8 cellular contexts compared by ENCODE assay signal in the genomic region with DNA sequence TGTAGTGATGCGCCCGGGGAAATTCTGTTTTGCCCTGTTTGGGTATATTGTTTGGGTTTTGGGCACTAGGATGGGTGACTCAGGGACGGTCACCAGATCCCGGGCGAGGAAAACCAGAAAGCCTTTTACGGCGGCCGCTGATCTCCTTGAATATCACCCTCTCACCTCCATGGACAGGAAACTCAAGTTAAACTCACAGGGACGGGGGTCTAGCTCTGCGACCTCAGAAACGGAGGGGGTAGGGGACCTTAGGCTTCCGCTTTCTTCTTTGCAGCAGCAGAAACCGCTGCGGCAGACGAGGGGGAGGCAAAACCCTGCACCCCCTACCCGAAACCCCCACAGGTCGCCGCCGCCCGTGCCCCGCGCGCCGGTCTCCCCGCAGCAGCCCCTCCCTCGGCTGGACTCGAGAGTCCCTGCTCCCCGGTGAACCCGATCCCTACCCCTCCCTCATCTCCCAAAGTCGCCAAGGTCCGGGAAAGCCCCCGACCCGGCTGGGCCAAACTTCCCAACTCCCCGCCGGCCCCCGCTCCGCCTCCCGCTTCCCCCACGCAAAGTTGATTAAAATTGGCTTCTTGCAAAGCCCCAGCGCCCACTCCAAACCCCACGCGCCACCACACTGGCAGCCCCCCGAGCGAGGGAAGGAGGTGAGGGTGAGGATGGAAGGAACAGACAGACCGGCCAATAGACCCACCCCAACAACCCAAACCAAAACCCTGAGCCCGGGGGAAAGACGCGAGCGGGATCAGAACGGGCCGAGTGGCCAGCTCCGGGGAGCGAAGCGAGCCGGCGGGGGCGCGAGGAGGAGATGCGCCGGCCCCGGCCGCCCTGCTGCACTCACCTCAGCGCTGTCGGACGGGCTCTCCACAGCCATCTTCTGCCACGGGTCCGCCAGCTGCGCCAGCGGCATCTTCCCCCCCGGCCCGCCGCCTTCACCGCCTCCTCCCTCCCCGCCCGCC. TPM values are rescaled to one million over a fixed set of nuclear protein-coding genes. Genes with fewer than 3 reads are reported as not detected.
DNase-seq lines count a peak whose midpoint lies in the region; ATAC-seq and TF ChIP-seq lines count a peak whose summit lies in the region.

No MANE protein-coding gene starts in this region.

- H3K4me2 ChIP-seq in HCT116 (ENCODE audit: low read length), result peak overlapping the region; percentile 82

- no peaks in the 10 kb centered on the region for H3K9me2 ChIP-seq in HCT116 (ENCODE audit: insufficient read depth)

- no peaks in the 10 kb centered on the region for H3K36me3 ChIP-seq in HCT116 (ENCODE audit: control insufficient read depth in 1 of 2, insufficient read depth in 2 of 2, low read length in 2 of 2)
- H3K36me3 ChIP-seq in gastroesophageal sphincter, result no peaks in the 10 kb centered on the region
- H3K36me3 ChIP-seq in neutrophil, result no peaks in the 10 kb centered on the region

- CTCF ChIA-PET in HCT116 (lab: Charles Lee), result no interaction called here

- no CpG with 5 or more reads among the region's 75 CpGs for WGBS in gastroesophageal sphincter (ENCODE audit: low coverage in 1 of 2), 2 donors

- H3K27me3 ChIP-seq in HCT116 (ENCODE audit: insufficient read depth, low read length) (no peaks in the 10 kb centered on the region), gastroesophageal sphincter (no peaks in the 10 kb centered on the region), neutrophil (peaks cover 3% of the 10 kb centered on the region)

- BruUV-seq in HCT116 (replicated peaks; lab: Mats Ljungman, UMichigan), result TSS peak; percentile 86

- H3K79me2 ChIP-seq in HCT116 (ENCODE audit: insufficient read depth, low read length), result peaks cover 50% of the 10 kb centered on the region

- no peak overlapping the region for H2AFZ ChIP-seq in HCT116 (ENCODE audit: low read depth, low read length, poor library complexity, severe bottlenecking)

- POLR2A ChIA-PET in HCT116 (lab: Charles Lee), result no interaction called here

- RAD21 ChIA-PET in HCT116 (lab: Charles Lee; ENCODE audit: low non-redundant PET in 1 of 2, low total read pairs in 2 of 2, uncharacterized antibody in 2 of 2, unreplicated experiment in 2 of 2), result no interaction called here

- TF ChIP-seq POLR2A in HCT116 (IDR thresholded peaks at IDR 0.05; ENCODE audit: borderline replicate concordance, extremely low read depth, insufficient read depth, insufficient read length) (no peak), NB4 (IDR thresholded peaks at IDR 0.05; ENCODE audit: extremely low read depth, insufficient read length) (no peak), gastroesophageal sphincter (IDR thresholded peaks at IDR 0.05) (no peak)

- H3K9ac ChIP-seq in HCT116 (ENCODE audit: low read length), result peak overlapping the region; percentile 78

- no peak for TF ChIP-seq RAD21 in HCT116 (IDR thresholded peaks at IDR 0.05; ENCODE audit: low read depth)

- intact Hi-C loops in HCT116 (cut with micrococcal nuclease), result no loop called here

- H3K9me3 ChIP-seq in HCT116 (ENCODE audit: control insufficient read depth in 1 of 2, insufficient read depth in 1 of 2, low read depth in 1 of 2, low read length in 2 of 2), result no peaks in the 10 kb centered on the region
- no peaks in the 10 kb centered on the region for H3K9me3 ChIP-seq in gastroesophageal sphincter
- H3K9me3 ChIP-seq in neutrophil, result no peaks in the 10 kb centered on the region

- H3K4me1 ChIP-seq in HCT116 (ENCODE audit: control insufficient read depth in 1 of 2, insufficient read depth in 2 of 2, low read length in 2 of 2), result peaks cover 4 to 19% of the 10 kb centered on the region in 2 experiments
- H3K4me1 ChIP-seq in gastroesophageal sphincter, result peaks cover 0 to 18% (median 0%) of the 10 kb centered on the region in 3 donors
- peaks cover 27 to 45% of the 10 kb centered on the region in 2 experiments for H3K4me1 ChIP-seq in neutrophil (ENCODE audit: control insufficient read depth in 1 of 2, insufficient read depth in 1 of 2, low read depth in 1 of 2, low read length in 1 of 2)

- TF ChIP-seq EP300 in gastroesophageal sphincter (IDR thresholded peaks at IDR 0.05), result no peak

- ATAC-seq in HCT116, result peak; percentile 38
- peak; percentile 23 for ATAC-seq in gastroesophageal sphincter
- no peak for ATAC-seq in GM18861 (IDR thresholded peaks at IDR 0.05; ENCODE audit: unreplicated experiment)

- TF ChIP-seq CTCF in GM10266 (IDR thresholded peaks at IDR 0.05; ENCODE audit: control insufficient read depth, insufficient read depth, low read depth, missing control alignments) (no peak), HCT116 (IDR thresholded peaks at IDR 0.05 in 2 of 3, conservative IDR thresholded peaks at IDR 0.05 in 1 of 3; ENCODE audit: borderline replicate concordance in 1 of 3, insufficient read depth in 1 of 3, low read depth in 2 of 3, low read length in 2 of 3) (no peak), NB4 (IDR thresholded peaks at IDR 0.05; ENCODE audit: low read depth, low read length) (no peak), gastroesophageal sphincter (IDR thresholded peaks at IDR 0.05) (no peak), neutrophil (IDR thresholded peaks at IDR 0.05) (no peak)

- H3K4me3 ChIP-seq in HCT116 (replicated peaks in 1 of 2; ENCODE audit: low read depth in 1 of 2, low read length in 2 of 2) (peak overlapping the region; percentile 66 to 74), NB4 (ENCODE audit: low read depth, low read length) (peak overlapping the region; percentile 85), gastroesophageal sphincter (peak overlapping the region; percentile 69 to 81), neutrophil (ENCODE audit: low read depth in 1 of 2, low read length in 1 of 2) (peak overlapping the region; percentile 70 to 82)

- H4K20me1 ChIP-seq in HCT116 (ENCODE audit: insufficient read depth), result 0 out of 2 replicates have a peak, but pooled peaks cover 4% of the 10 kb centered on the region

- H3K27ac ChIP-seq in HCT116 (ENCODE audit: low read depth, low read length), result peak overlapping the region; percentile 60
- H3K27ac ChIP-seq in gastroesophageal sphincter, result peak overlapping the region; percentile 76 to 91 (median 85)
- peak overlapping the region; percentile 74 for H3K27ac ChIP-seq in neutrophil

- DNase-seq in GM10266 (ENCODE audit: extremely low spot score), result peak; percentile 14
- no peak for DNase-seq in HCT116 (ENCODE audit: low read depth, low spot score)
- DNase-seq in NB4 (ENCODE audit: low read depth), result peak; percentile 67
- DNase-seq in activated T-helper 1 cell treated with anti-CD3 and anti-CD28 coated beads, Interleukin-2, amount 50 U/mL, for 16 hours (ENCODE audit: low read depth in 1 of 2, low spot score in 1 of 2), result peak; percentile 4 to 9
- no peak for DNase-seq in SW 1271 (lab: John Stamatoyannopoulos, UW)

TF ChIP-seq in HCT116, 20 proteins besides CTCF, POLR2A, EP300 and RAD21:
- TF ChIP-seq EZH2 (IDR thresholded peaks at IDR 0.05), result no peak
- TF ChIP-seq ZBTB33 (IDR thresholded peaks at IDR 0.05; ENCODE audit: extremely low read depth, insufficient replicate concordance, low read length), result no peak
- TF ChIP-seq EGR1 (IDR thresholded peaks at IDR 0.05; ENCODE audit: low read depth), result no peak
- TF ChIP-seq TCF7L2 (IDR thresholded peaks at IDR 0.05; ENCODE audit: borderline replicate concordance, extremely low read depth, insufficient read depth, insufficient read length), result no peak

RNA-seq across cellular contexts. Expression of gene RPS6KA3, which starts 0.7 kb away (rescaled TPM):
- total RNA-seq in HCT116 (2021; ENCODE audit: unreplicated experiment), result 35.5 TPM
- 14.8 and 15.2 TPM in 2 replicates for polyA plus RNA-seq in HCT116 (2012)
- total RNA-seq in gastroesophageal sphincter, result 10 to 100 TPM; 33.8 to 55.4 (median 46.4) TPM

Comparison
In these comparisons a context has a peak if more than half of its experiments do, and no peak if none do; other contexts are left out.
1. DNase-seq: peak in GM10266 (single experiment), NB4 (single experiment) and activated T-helper 1 cell treated with anti-CD3 and anti-CD28 coated beads, Interleukin-2, amount 50 U/mL, for 16 hours (2 of 2); none in HCT116 (single experiment) and SW 1271 (0 of 2).
2. Peak in every context shown above with its lines, with median percentiles within 50 percentile points of each other: H3K27ac ChIP-seq and H3K4me3 ChIP-seq.